8 cellular contexts compared by ENCODE assay signal in the genomic region with DNA sequence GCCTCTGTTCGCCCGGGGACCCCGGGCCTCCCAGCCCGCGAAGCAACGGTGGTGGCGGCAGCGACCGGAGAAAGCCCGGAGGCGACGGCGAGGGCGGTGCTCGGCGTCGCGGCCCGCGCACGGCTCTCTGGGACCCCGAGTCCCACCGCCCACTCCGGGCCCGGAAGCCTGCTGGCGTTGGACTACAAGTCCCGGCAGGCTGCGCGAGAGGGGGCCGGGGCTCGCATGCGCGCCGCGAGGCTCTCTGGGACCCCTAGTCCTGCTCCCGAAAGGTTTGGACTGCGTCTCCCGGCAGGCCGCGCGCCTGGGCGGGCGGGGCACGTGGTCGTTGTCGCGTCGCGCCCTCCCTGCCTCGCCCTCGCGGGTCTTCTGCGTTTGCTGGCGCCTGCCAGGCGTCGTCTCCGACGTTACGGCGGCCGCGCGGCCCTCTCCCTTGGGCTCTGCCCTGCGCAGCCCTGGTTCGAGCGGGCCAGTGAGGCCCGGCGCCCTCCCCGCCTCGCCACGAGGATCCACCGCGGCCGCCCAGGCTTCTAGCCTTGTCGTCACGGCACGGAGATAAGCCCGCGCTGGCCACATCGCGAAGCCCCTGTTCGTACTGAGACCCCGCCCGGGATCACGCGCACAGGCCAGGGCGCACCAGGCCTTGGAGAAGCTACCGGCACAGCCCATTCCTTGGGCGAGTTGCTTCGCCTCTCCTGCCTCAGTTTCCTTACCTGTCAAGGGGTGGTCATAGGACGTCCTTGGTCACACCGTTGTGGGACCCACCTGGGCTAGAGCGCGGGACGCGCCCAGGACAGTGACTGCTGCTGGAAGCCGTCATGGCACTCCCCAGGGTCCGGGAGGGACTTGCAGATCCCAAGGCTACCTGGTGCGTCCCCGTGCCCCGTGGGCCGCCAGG. TPM values are rescaled to one million over a fixed set of nuclear protein-coding genes. Genes with fewer than 3 reads are reported as not detected.
A peak's percentile ranks its signal among the peaks of the same experiment; 100 is the strongest.
DNase-seq lines count a peak whose midpoint lies in the region; ATAC-seq, FAIRE-seq and TF ChIP-seq lines count a peak whose summit lies in the region.

Gene STK25, minus strand, starts transcription at position 75 of the 898 bp plus-strand sequence. CDS start 549 bp downstream, outside the sequence.

- H3K9me3 ChIP-seq in adrenal gland (replicated peaks in 1 of 3) (no peaks in the 10 kb centered on the region), heart right ventricle (no peaks in the 10 kb centered on the region), upper lobe of right lung (no peaks in the 10 kb centered on the region)

- peak; percentile 74; the same call in 1 of the 2 replicates for TF ChIP-seq POLR2A in GM12892 (IDR thresholded peaks at IDR 0.05; ENCODE audit: low read depth, low read length)
- peak; percentile 26 to 71 for TF ChIP-seq POLR2A in adrenal gland (IDR thresholded peaks at IDR 0.05)

- 1 to 3% (median 1%) methylated on average over 13 to 102 of the region's 102 CpGs for WGBS in adrenal gland, 4 donors
- 2% methylated on average over 96 to 102 of the region's 102 CpGs for WGBS in heart right ventricle, 2 donors

- DNase-seq in GM12892 (ENCODE audit: insufficient read length) (peak; percentile 100), NCI-H146 (lab: John Stamatoyannopoulos, UW) (peak; percentile 97), T-helper 1 cell (peak; percentile 91 to 98 (median 93)), adrenal gland (peak; percentile 98 to 99 (median 98)), heart right ventricle (peak; percentile 97 to 99), posterior vena cava (ENCODE audit: low spot score) (peak; percentile 99), upper lobe of right lung (peak; percentile 99)

- intact Hi-C loops in adrenal gland (cut with DNase I), result loop anchor here in 1 of 2 donors (10.0 kb wide), 1 partner anchor 144 kb away; no protein-coding TSS in a partner anchor
- intact Hi-C loops in heart right ventricle (cut with DNase I), result loop anchor here in 6 of 10 donors (2.0 to 10.0 kb wide), 6 partner anchors 104 to 224 kb away; partner anchors contain the start of genes ATG4B (in 1 of the 6), D2HGDH (in 1 of the 6) and THAP4 (in 1 of the 6)
- intact Hi-C loops in posterior vena cava (cut with DNase I), result no loop called here
- intact Hi-C loops in upper lobe of right lung (cut with DNase I), result no loop called here

- H3K36me3 ChIP-seq in adrenal gland (replicated peaks in 1 of 2) (no peaks in the 10 kb centered on the region), heart right ventricle (peaks cover 0 to 12% (median 0%) of the 10 kb centered on the region in 9 donors), upper lobe of right lung (no peaks in the 10 kb centered on the region)

- ATAC-seq in HG02852 (IDR thresholded peaks at IDR 0.05; ENCODE audit: unreplicated experiment) (peak; percentile 91), heart right ventricle (peak; percentile 97 to 99 (median 98)), upper lobe of right lung (peak; percentile 96)

- TF ChIP-seq CTCF in adrenal gland (IDR thresholded peaks at IDR 0.05), result no peak
- no peak for TF ChIP-seq CTCF in heart right ventricle (IDR thresholded peaks at IDR 0.05)
- no peak for TF ChIP-seq CTCF in upper lobe of right lung (IDR thresholded peaks at IDR 0.05)

- peak; percentile 100 for FAIRE-seq in GM12892 (lab: Jason Lieb, UNC)

- H3K27ac ChIP-seq in adrenal gland (peak within 1 kb of the TSS in 4 of 5 donors; percentile 54 to 89 (median 72)), heart right ventricle (peak within 1 kb of the TSS; percentile 75 to 94 (median 88)), upper lobe of right lung (peak within 1 kb of the TSS; percentile 92)

- H3K4me1 ChIP-seq in adrenal gland (replicated peaks in 1 of 2), result peaks cover 21 to 28% of the 10 kb centered on the region in 2 donors
- peaks cover 23 to 44% (median 35%) of the 10 kb centered on the region in 9 donors for H3K4me1 ChIP-seq in heart right ventricle
- H3K4me1 ChIP-seq in upper lobe of right lung, result peaks cover 26% of the 10 kb centered on the region

- H3K27me3 ChIP-seq in adrenal gland, result no peaks in the 10 kb centered on the region
- no peaks in the 10 kb centered on the region for H3K27me3 ChIP-seq in heart right ventricle
- no peaks in the 10 kb centered on the region for H3K27me3 ChIP-seq in upper lobe of right lung

- H3K4me3 ChIP-seq in adrenal gland (peak within 1 kb of the TSS; percentile 25 to 90 (median 54)), heart right ventricle (peak within 1 kb of the TSS; percentile 75 to 98 (median 90)), upper lobe of right lung (peak within 1 kb of the TSS; percentile 89)

RNA-seq across cellular contexts. Expression of gene STK25, which starts in this region (rescaled TPM):
- 83.1 TPM for polyA plus RNA-seq in GM12892 (2012; ENCODE audit: missing spikeins)
- 100 to 1,000 TPM in 7 of 8 donors, 10 to 100 TPM in 1; 71.4 to 352 (median 167) TPM for total RNA-seq in adrenal gland
- 100 to 1,000 TPM; 100 to 318 (median 246) TPM for polyA plus RNA-seq in adrenal gland
- 100 to 1,000 TPM in 1 of 10 donors, 10 to 100 TPM in 9; 66.1 to 104 (median 81.9) TPM for total RNA-seq in heart right ventricle
- 100 to 1,000 TPM; 129 to 147 TPM for polyA plus RNA-seq in heart right ventricle
- 100 to 1,000 TPM in 1 of 2 donors, 10 to 100 TPM in 1; 92.5 to 103 TPM for total RNA-seq in posterior vena cava
- 134 TPM for total RNA-seq in upper lobe of right lung

Comparison
In these comparisons a context has a peak if more than half of its experiments do, and no peak if none do; other contexts are left out.
1. Peak in every context shown above with its lines: DNase-seq, ATAC-seq, H3K4me3 ChIP-seq and H3K27ac ChIP-seq.
2. intact Hi-C loops: an anchor here in heart right ventricle (2.0 to 10.0 kb wide); none called in posterior vena cava and upper lobe of right lung.